Comparison of ENCODE assay signal across 8 cellular contexts in genomic region chr3:18443670-18444596, GRCh38. TPM values are rescaled to one million over a fixed set of nuclear protein-coding genes. Genes with fewer than 3 reads are reported as not detected.
DNase-seq lines count a peak whose midpoint lies in the region; ATAC-seq and TF ChIP-seq lines count a peak whose summit lies in the region.

No MANE protein-coding gene starts in this region.

- H3K27ac ChIP-seq in coronary artery (peak overlapping the region in 1 of 2 donors; percentile 79), lower lobe of right lung (peak overlapping the region; percentile 43)

- TF ChIP-seq CTCF in coronary artery (IDR thresholded peaks at IDR 0.05) (no peak), lower lobe of right lung (IDR thresholded peaks at IDR 0.05) (no peak)

- H3K36me3 Mint-ChIP-seq in T-helper 1 cell treated with Interleukin-12 subunit alpha and Interleukin-12 subunit beta and Interleukin-4 antibody, amounts not matched to agents 30 μg/mL and 1 μg/mL, for 36 hours (ENCODE audit: low read depth) = peaks cover 61% of the 10 kb centered on the region

- H3K9me3 ChIP-seq in lower lobe of right lung = peaks cover under 1% of the 10 kb centered on the region

- H3K36me3 ChIP-seq in H7 (replicated peaks; ENCODE audit: control insufficient read depth, insufficient read depth, low read length) (no peaks in the 10 kb centered on the region), lower lobe of right lung (no peaks in the 10 kb centered on the region)

- H3K27me3 ChIP-seq in H7 (ENCODE audit: control insufficient read depth, insufficient read depth, low read length) = peaks cover 49% of the 10 kb centered on the region
- H3K27me3 ChIP-seq in lower lobe of right lung (ENCODE audit: low read depth) = peaks cover 30% of the 10 kb centered on the region

- H3K27me3 Mint-ChIP-seq in T-helper 1 cell treated with Interleukin-12 subunit alpha and Interleukin-12 subunit beta and Interleukin-4 antibody, amounts not matched to agents 30 μg/mL and 1 μg/mL, for 36 hours (ENCODE audit: low read depth) = no peaks in the 10 kb centered on the region

- ATAC-seq in lower lobe of right lung = peak; percentile 51 to 61
- ATAC-seq in HG02852 (IDR thresholded peaks at IDR 0.05; ENCODE audit: unreplicated experiment) = no peak
- ATAC-seq in HG03571 (IDR thresholded peaks at IDR 0.05; ENCODE audit: unreplicated experiment) = no peak
- no peak for ATAC-seq in HG03439 (IDR thresholded peaks at IDR 0.05; ENCODE audit: unreplicated experiment)

- H3K4me1 Mint-ChIP-seq in T-helper 1 cell treated with Interleukin-12 subunit alpha and Interleukin-12 subunit beta and Interleukin-4 antibody, amounts not matched to agents 30 μg/mL and 1 μg/mL, for 36 hours (ENCODE audit: low read depth) = peaks cover 40% of the 10 kb centered on the region

- DNase-seq in H7 = peak; percentile 63
- DNase-seq in coronary artery (ENCODE audit: low spot score) = peak; percentile 73
- peak; percentile 66 for DNase-seq in lower lobe of right lung
- DNase-seq in stimulated activated naive CD4-positive, alpha-beta T cell treated with Interleukin-2 at 50 U/mL for 16 hours (lab: John Stamatoyannopoulos, UW) = peak; percentile 20

- H3K27ac Mint-ChIP-seq in T-helper 1 cell treated with Interleukin-12 subunit alpha and Interleukin-12 subunit beta and Interleukin-4 antibody, amounts not matched to agents 30 μg/mL and 1 μg/mL, for 36 hours = peak overlapping the region; percentile 89

- peak overlapping the region; percentile 94 for H3K4me3 Mint-ChIP-seq in T-helper 1 cell treated with Interleukin-12 subunit alpha and Interleukin-12 subunit beta and Interleukin-4 antibody, amounts not matched to agents 30 μg/mL and 1 μg/mL, for 36 hours

- intact Hi-C loops in lower lobe of right lung (cut with DNase I) = no loop called here

- H3K4me1 ChIP-seq in lower lobe of right lung = peaks cover 23% of the 10 kb centered on the region

- H3K4me3 ChIP-seq in H7 (ENCODE audit: insufficient read depth, low read depth, low read length) (peak overlapping the region; percentile 66), coronary artery (peak overlapping the region; percentile 86), lower lobe of right lung (peak overlapping the region; percentile 59)

- peaks cover 10% of the 10 kb centered on the region for H3K9me3 Mint-ChIP-seq in T-helper 1 cell treated with Interleukin-12 subunit alpha and Interleukin-12 subunit beta and Interleukin-4 antibody, amounts not matched to agents 30 μg/mL and 1 μg/mL, for 36 hours

RNA-seq across cellular contexts. Expression of gene SATB1, which starts 18.8 kb away (rescaled TPM):
- total RNA-seq in H7 (2014; rRNA removed; shearing (Covaris generic)) = 7.5 and 8.9 TPM in 2 replicates
- total RNA-seq in lower lobe of right lung = 30.2 TPM

Comparison
In these comparisons a context has a peak if more than half of its experiments do, and no peak if none do; other contexts are left out.
1. DNase-seq: peak in every context shown above with its lines; median percentile 73 in coronary artery; 66 in lower lobe of right lung; 63 in H7; 20 in stimulated activated naive CD4-positive, alpha-beta T cell treated with Interleukin-2 at 50 U/mL for 16 hours.
2. ATAC-seq: peak in lower lobe of right lung (2 of 2); none in HG02852 (single experiment), HG03571 (single experiment) and HG03439 (single experiment).
3. Peak in every context shown above with its lines, with median percentiles within 50 percentile points of each other: H3K4me3 ChIP-seq.